In genomic region chr12:9364224-9365176, GRCh38 we compare ENCODE assay signal across 8 cellular contexts.
DNase-seq lines count a peak whose midpoint lies in the region; ATAC-seq lines count a peak whose summit lies in the region.

No MANE protein-coding gene starts in this region.

- ATAC-seq in GM19395 (IDR thresholded peaks at IDR 0.05; ENCODE audit: unreplicated experiment), result peak; percentile 93
- ATAC-seq in HG03354 (IDR thresholded peaks at IDR 0.05; ENCODE audit: poor library complexity, severe bottlenecking, unreplicated experiment), result peak; percentile 89

- DNase-seq in CD1c-positive myeloid dendritic cell (ENCODE audit: extremely low spot score), result peak; percentile 12
- DNase-seq in activated CD4-positive, CD25-positive, alpha-beta regulatory T cell treated with anti-CD3 and anti-CD28 coated beads, Interleukin-2, amount 50 U/mL, for 72 hours, result peak; percentile 57
- peak; percentile 23 for DNase-seq in globus pallidus (ENCODE audit: low spot score)
- DNase-seq in stimulated activated CD4-positive, alpha-beta T cell treated with anti-CD3 and anti-CD28 coated beads, TNF-alpha, amount 100 ng/mL, for 4 hours (ENCODE audit: low read depth in 3 of 3), result peak in 2 of 3 experiments; percentile 5 to 17
- DNase-seq in NCI-H1417 treated with DMSO at 0.1 percent for 48 hours (lab: John Stamatoyannopoulos, UW), result no peak
- no peak for DNase-seq in NCI-H510A (lab: John Stamatoyannopoulos, UW)

Comparison
In these comparisons a context has a peak if more than half of its experiments do, and no peak if none do; other contexts are left out.
1. DNase-seq: peak in CD1c-positive myeloid dendritic cell (single experiment), activated CD4-positive, CD25-positive, alpha-beta regulatory T cell treated with anti-CD3 and anti-CD28 coated beads, Interleukin-2, amount 50 U/mL, for 72 hours (single experiment), globus pallidus (single experiment) and stimulated activated CD4-positive, alpha-beta T cell treated with anti-CD3 and anti-CD28 coated beads, TNF-alpha, amount 100 ng/mL, for 4 hours (2 of 3); none in NCI-H1417 treated with DMSO at 0.1 percent for 48 hours (single experiment) and NCI-H510A (single experiment).